In genomic region chr4:1943928-1944327, GRCh38 we compare ENCODE assay signal across 19 cellular contexts.
DNase-seq lines count a peak whose midpoint lies in the region; ATAC-seq, FAIRE-seq and TF ChIP-seq lines count a peak whose summit lies in the region.
"Had no signal": no experiment of that assay in that cellular context is flagged by ENCODE, and none has a peak within 500 bp of the region (broad histone marks: within the 10 kb centered on the region; RNA-seq: fewer than 3 reads in every experiment).

No MANE protein-coding gene starts in this region.

- H2BK120ac ChIP-seq in mesendoderm (ENCODE audit: low read depth, low read length) = no peak overlapping the region

- no peak overlapping the region for H3K27ac ChIP-seq in GM23338 (ENCODE audit: low read depth)
- H3K27ac ChIP-seq in GM12878 (ENCODE audit: control insufficient read depth, insufficient read depth) = no peak overlapping the region
- no peak overlapping the region for H3K27ac ChIP-seq in mesendoderm (ENCODE audit: low read depth, low read length)
- H3K27ac ChIP-seq in SK-N-SH (ENCODE audit: low read depth in 2 of 2, low read length in 1 of 2) = no peak overlapping the region; a peak in 1 of 4 replicates
- H3K27ac ChIP-seq: C4-2B had no signal

- H3K9me3 ChIP-seq in GM12878 (replicated peaks; ENCODE audit: control insufficient read depth, insufficient read depth, low read length) (no peaks in the 10 kb centered on the region), SK-N-SH (no peaks in the 10 kb centered on the region)
- H3K9me3 ChIP-seq: Caco-2 had no signal

- peaks cover 43% of the 10 kb centered on the region for H3K36me3 Mint-ChIP-seq in GM23338 (ENCODE audit: low read depth)

- no peaks in the 10 kb centered on the region for H3K4me1 Mint-ChIP-seq in GM23338
- H3K4me1 Mint-ChIP-seq: IgD-negative memory B cell had no signal

- DNase-seq in GM23338 (ENCODE audit: low spot score) = no peak
- DNase-seq in GM12878 (ENCODE audit: low read depth, low spot score) = no peak
- DNase-seq in mesendoderm = peak; percentile 54
- no peak for DNase-seq in SK-N-SH
- DNase-seq in SHP77 treated with DMSO at 0.1 percent for 48 hours (lab: John Stamatoyannopoulos, UW) = no peak
- DNase-seq in NCI-H2171 treated with DMSO at 0.1 percent for 48 hours (lab: John Stamatoyannopoulos, UW) = no peak
- DNase-seq: ACHN; Caco-2; CD4-positive, alpha-beta T cell; GOT3; H7 had no signal

- ATAC-seq in GM23338 = no peak
- no peak for ATAC-seq in GM12878
- ATAC-seq: HCT116 had no signal

- no peak overlapping the region for H3K18ac ChIP-seq in mesendoderm (ENCODE audit: low read length)

- CTCF ChIA-PET in GM12878 (lab: Yijun Ruan, JAX) = no interaction called here
- CTCF ChIA-PET in SK-N-SH (lab: Yijun Ruan, JAX) = interaction anchor here (1.6 kb wide), 1 partner anchor 44 kb away, joined by 4 read pairs; no protein-coding TSS in a partner anchor

- no peak overlapping the region for H3K56ac ChIP-seq in mesendoderm (ENCODE audit: low read length)

- H2BK15ac ChIP-seq in mesendoderm (replicated peaks; ENCODE audit: low read depth) = no peak overlapping the region

- H4K20me1 ChIP-seq in GM23338 (replicated peaks; ENCODE audit: insufficient read depth) (peaks cover 38% of the 10 kb centered on the region), GM12878 (ENCODE audit: control insufficient read depth, insufficient read depth) (no peaks in the 10 kb centered on the region), SK-N-SH (ENCODE audit: insufficient read depth) (peaks cover 14% of the 10 kb centered on the region; the same call in 1 of the 2 replicates)

- TF ChIP-seq CTCF in GM23338 (conservative IDR thresholded peaks at IDR 0.05; ENCODE audit: low read depth in 2 of 2) = peak in 1 of 2 experiments; percentile 19; a peak in 1 of 4 replicates
- no peak for TF ChIP-seq CTCF in GM12878 (IDR thresholded peaks at IDR 0.05 in 2 of 3, conservative IDR thresholded peaks at IDR 0.05 in 1 of 3; ENCODE audit: control insufficient read depth in 2 of 3, extremely low read depth in 1 of 3, insufficient read depth in 1 of 3, low read depth in 3 of 3, low read length in 3 of 3)
- no peak for TF ChIP-seq CTCF in SK-N-SH (IDR thresholded peaks at IDR 0.05)

- FAIRE-seq in GM12878 (lab: Jason Lieb, UNC) = no peak
- FAIRE-seq: D721Med, G401.6, GM12892, GM18507, HTR-8/SVneo had no signal

- TF ChIP-seq EP300 in GM12878 (IDR thresholded peaks at IDR 0.05; ENCODE audit: borderline replicate concordance in 1 of 2, control insufficient read depth in 1 of 2, low read depth in 2 of 2, low read length in 2 of 2) = no peak
- no peak for TF ChIP-seq EP300 in SK-N-SH (IDR thresholded peaks at IDR 0.05; ENCODE audit: borderline replicate concordance in 1 of 2, low read depth in 1 of 2, low read length in 1 of 2)

- H3K4me3 ChIP-seq in GM23338 = no peak overlapping the region
- H3K4me3 ChIP-seq in GM12878 = no peak overlapping the region
- no peak overlapping the region for H3K4me3 ChIP-seq in mesendoderm (ENCODE audit: low read length)
- no peak overlapping the region for H3K4me3 ChIP-seq in SK-N-SH (ENCODE audit: low read depth in 2 of 2, low read length in 1 of 2)

- RAD21 ChIA-PET in GM12878 (lab: Charles Lee; ENCODE audit: unreplicated experiment) = no interaction called here

- SMC1A ChIA-PET in GM12878 (lab: Charles Lee; ENCODE audit: uncharacterized antibody, unreplicated experiment) = no interaction called here

- no peak for TF ChIP-seq RAD21 in GM12878 (IDR thresholded peaks at IDR 0.05; ENCODE audit: insufficient read depth, low read depth, low read length)
- no peak for TF ChIP-seq RAD21 in SK-N-SH (IDR thresholded peaks at IDR 0.05; ENCODE audit: low read length)

- no peak overlapping the region for H3K4me3 Mint-ChIP-seq in GM23338
- H3K4me3 Mint-ChIP-seq: CD4-positive, alpha-beta T cell; IgD-negative memory B cell had no signal

- H3K4ac ChIP-seq in mesendoderm (ENCODE audit: low read depth, low read length) = no peak overlapping the region

- H3K9ac ChIP-seq in GM12878 (ENCODE audit: control insufficient read depth, insufficient read depth, low read length) (no peak overlapping the region), mesendoderm (ENCODE audit: low read length) (no peak overlapping the region), SK-N-SH (no peak overlapping the region)

- no peak overlapping the region for H2AFZ ChIP-seq in GM23338
- no peak overlapping the region for H2AFZ ChIP-seq in GM12878 (ENCODE audit: control insufficient read depth, low read depth, low read length)
- H2AFZ ChIP-seq in SK-N-SH (ENCODE audit: low read depth) = no peak overlapping the region

- H3K4me2 ChIP-seq in GM23338 = no peak overlapping the region
- H3K4me2 ChIP-seq in GM12878 (ENCODE audit: control insufficient read depth, insufficient read depth) = no peak overlapping the region
- H3K4me2 ChIP-seq in mesendoderm (ENCODE audit: low read length) = no peak overlapping the region
- H3K4me2 ChIP-seq in SK-N-SH = no peak overlapping the region

- H3K23ac ChIP-seq in mesendoderm (ENCODE audit: low read length) = no peak overlapping the region

- peaks cover 2% of the 10 kb centered on the region for H3K79me1 ChIP-seq in mesendoderm (ENCODE audit: low read length)

- POLR2A ChIA-PET in GM12878 (lab: Charles Lee) = no interaction called here
- POLR2A ChIA-PET in SK-N-SH (lab: Yijun Ruan, JAX) = no interaction called here

- no peaks in the 10 kb centered on the region for H3K9me3 Mint-ChIP-seq in GM23338
- H3K9me3 Mint-ChIP-seq: CD4-positive, alpha-beta T cell; IgD-negative memory B cell had no signal

- H2BK5ac ChIP-seq in mesendoderm (ENCODE audit: low read length) = no peak overlapping the region

- H2AK5ac ChIP-seq in mesendoderm (ENCODE audit: low read length) = no peak overlapping the region

- peaks cover 8% of the 10 kb centered on the region for H3K36me3 ChIP-seq in GM23338 (ENCODE audit: insufficient read depth)
- H3K36me3 ChIP-seq in GM12878 (ENCODE audit: control insufficient read depth in 2 of 2, insufficient read depth in 2 of 2, low read length in 1 of 2) = peaks cover 23 to 49% of the 10 kb centered on the region in 2 experiments
- H3K36me3 ChIP-seq in mesendoderm (ENCODE audit: control insufficient read depth, insufficient read depth, low read length) = peaks cover 3% of the 10 kb centered on the region
- peaks cover 49 to 73% of the 10 kb centered on the region in 2 experiments for H3K36me3 ChIP-seq in SK-N-SH (replicated peaks in 1 of 2; ENCODE audit: control insufficient read depth in 1 of 2, insufficient read depth in 2 of 2, low read length in 1 of 2)

- H4K5ac ChIP-seq in mesendoderm (ENCODE audit: low read length) = no peak overlapping the region

- H3K79me2 ChIP-seq in GM23338 (replicated peaks; ENCODE audit: insufficient read depth) = no peaks in the 10 kb centered on the region; the same call in 1 of the 2 replicates
- no peaks in the 10 kb centered on the region for H3K79me2 ChIP-seq in GM12878 (ENCODE audit: control insufficient read depth, insufficient read depth, low read length)
- no peaks in the 10 kb centered on the region for H3K79me2 ChIP-seq in mesendoderm (ENCODE audit: control insufficient read depth, insufficient read depth, low read length)
- peaks cover 77% of the 10 kb centered on the region for H3K79me2 ChIP-seq in SK-N-SH (ENCODE audit: insufficient read depth)

- H3K9me2 ChIP-seq in GM23338 (ENCODE audit: insufficient read depth) (no peaks in the 10 kb centered on the region), SK-N-SH (no peaks in the 10 kb centered on the region)

- H3K4me1 ChIP-seq in GM23338 (ENCODE audit: insufficient read depth) = no peaks in the 10 kb centered on the region
- H3K4me1 ChIP-seq in GM12878 (ENCODE audit: control insufficient read depth, insufficient read depth, low read length) = no peaks in the 10 kb centered on the region
- no peaks in the 10 kb centered on the region for H3K4me1 ChIP-seq in mesendoderm (ENCODE audit: control insufficient read depth, low read depth, low read length)
- H3K4me1 ChIP-seq in SK-N-SH (ENCODE audit: control insufficient read depth in 1 of 2, insufficient read depth in 2 of 2, low read depth in 1 of 2, low read length in 1 of 2) = peaks cover 0 to 9% of the 10 kb centered on the region in 2 experiments; a peak in 3 of 4 replicates
- H3K4me1 ChIP-seq: Caco-2 had no signal

- intact Hi-C loops in GM12878 (cut with micrococcal nuclease; ENCODE audit: unreplicated experiment) = no loop called here

- peak; percentile 36 for TF ChIP-seq POLR2A in GM12878 (IDR thresholded peaks at IDR 0.05; ENCODE audit: low read depth, low read length)

- H3F3A ChIP-seq in GM23338 (replicated peaks; ENCODE audit: low read depth) (no peaks in the 10 kb centered on the region), SK-N-SH (replicated peaks; ENCODE audit: insufficient read depth) (peaks cover 17% of the 10 kb centered on the region)

- in situ Hi-C loops in GM12878 (cut with MboI) = no loop called here

- WGBS in GM12878 (ENCODE audit: insufficient coverage, insufficient replicate concordance, low lambda C conversion rate, missing lambda C conversion rate) = 98% methylated on average over 7 of the region's 7 CpGs
- no CpG with 5 or more reads among the region's 7 CpGs for WGBS in mesendoderm (ENCODE audit: extremely low coverage, insufficient coverage, low lambda C conversion rate)
- 91% methylated on average over 7 of the region's 7 CpGs for WGBS in SK-N-SH (ENCODE audit: low lambda C conversion rate)

- peak overlapping the region; percentile 23 for H3K27ac Mint-ChIP-seq in GM23338
- H3K27ac Mint-ChIP-seq: CD4-positive, alpha-beta T cell; IgD-negative memory B cell had no signal

- no peaks in the 10 kb centered on the region for H3K27me3 ChIP-seq in GM23338 (ENCODE audit: insufficient read depth)
- no peaks in the 10 kb centered on the region for H3K27me3 ChIP-seq in GM12878 (replicated peaks in 1 of 2; ENCODE audit: control insufficient read depth in 2 of 2, insufficient read depth in 2 of 2, low read length in 1 of 2)
- no peaks in the 10 kb centered on the region for H3K27me3 ChIP-seq in mesendoderm (ENCODE audit: insufficient read depth, low read length, poor library complexity)
- no peaks in the 10 kb centered on the region for H3K27me3 ChIP-seq in SK-N-SH (ENCODE audit: insufficient read depth)

- no TSS peak for BruUV-seq in GM12878 (replicated peaks; lab: Mats Ljungman, UMichigan)

- peaks cover 4% of the 10 kb centered on the region for H3K27me3 Mint-ChIP-seq in GM23338 (ENCODE audit: insufficient read depth, low read depth, poor library complexity)
- H3K27me3 Mint-ChIP-seq: CD4-positive, alpha-beta T cell; IgD-negative memory B cell had no signal

- H4K8ac ChIP-seq in mesendoderm (ENCODE audit: low read depth, low read length) = no peak overlapping the region

TF ChIP-seq in GM23338, 12 proteins besides CTCF, POLR2A, EP300 and RAD21 (continues in another document):
- no peak for TF ChIP-seq EZH2 (IDR thresholded peaks at IDR 0.05; ENCODE audit: low read depth, unreplicated experiment)

TF ChIP-seq in GM12878, 131 proteins besides CTCF, POLR2A, EP300 and RAD21 (continues in another document):
- TF ChIP-seq IKZF1 (conservative IDR thresholded peaks at IDR 0.05) (no peak), IKZF2 (IDR thresholded peaks at IDR 0.05) (no peak), ZSCAN29 (IDR thresholded peaks at IDR 0.05) (no peak), NFIC (IDR thresholded peaks at IDR 0.05; ENCODE audit: low read depth, low read length) (no peak)

TF ChIP-seq in SK-N-SH, 30 proteins besides CTCF, POLR2A, EP300 and RAD21 (continues in another document):
- TF ChIP-seq EZH2phosphoT487 (IDR thresholded peaks at IDR 0.05; ENCODE audit: borderline replicate concordance, low read depth) (no peak), NRF1 (IDR thresholded peaks at IDR 0.05; ENCODE audit: low read depth, low read length) (no peak)
